ENCODE assay signal across 11 cellular contexts in genomic region chr10:79079490-79080355, GRCh38. TPM values are rescaled to one million over a fixed set of nuclear protein-coding genes. Genes with fewer than 3 reads are reported as not detected.
DNase-seq lines count a peak whose midpoint lies in the region; ATAC-seq and TF ChIP-seq lines count a peak whose summit lies in the region.
"Had no signal": no experiment of that assay in that cellular context is flagged by ENCODE, and none has a peak within 500 bp of the region (broad histone marks: within the 10 kb centered on the region; RNA-seq: fewer than 3 reads in every experiment).

No MANE protein-coding gene starts in this region.

- H3K36me3 ChIP-seq in esophagus muscularis mucosa = no peaks in the 10 kb centered on the region

- POLR2A ChIA-PET in HEK293T (lab: Yijun Ruan, JAX) = no interaction called here

- H3K27ac Mint-ChIP-seq in nephron progenitor cell = peak overlapping the region; percentile 59
- H3K27ac Mint-ChIP-seq: CD8-positive, alpha-beta T cell had no signal

- WGBS in esophagus muscularis mucosa = 46% methylated on average over 10 of the region's 15 CpGs

- no peak for TF ChIP-seq CTCF in AG10803 (conservative IDR thresholded peaks at IDR 0.05; ENCODE audit: low read length)
- TF ChIP-seq CTCF in esophagus muscularis mucosa (IDR thresholded peaks at IDR 0.05) = no peak
- TF ChIP-seq CTCF in nephron progenitor cell (IDR thresholded peaks at IDR 0.05) = no peak

- H3K27me3 ChIP-seq in esophagus muscularis mucosa = no peaks in the 10 kb centered on the region

- H3K4me1 Mint-ChIP-seq in nephron progenitor cell = peaks cover 89% of the 10 kb centered on the region

- DNase-seq in AG10803 (ENCODE audit: low read depth) = peak; percentile 63
- peak; percentile 48 for DNase-seq in MV-4-11 (lab: John Stamatoyannopoulos, UW)
- DNase-seq in esophagus muscularis mucosa (ENCODE audit: extremely low spot score) = no peak
- DNase-seq in nephron progenitor cell = no peak
- DNase-seq in NCI-H748 treated with DMSO at 0.1 percent for 48 hours (lab: John Stamatoyannopoulos, UW) = no peak
- no peak for DNase-seq in ureter (ENCODE audit: low spot score)
- no peak for DNase-seq in HEK293T (ENCODE audit: extremely low spot score)
- DNase-seq: CD8-positive, alpha-beta T cell; NCI-H187 treated with DMSO at 0.1 percent for 48 hours; stimulated activated naive CD4-positive, alpha-beta T cell treated with Interleukin-2 at 50 U/mL for 16 hours had no signal

- ATAC-seq in HG03460 (IDR thresholded peaks at IDR 0.05; ENCODE audit: unreplicated experiment) = no peak
- ATAC-seq: CD8-positive, alpha-beta T cell had no signal

- peaks cover 99 to 100% (median 100%) of the 10 kb centered on the region in 4 donors for H3K4me1 ChIP-seq in esophagus muscularis mucosa

- no peaks in the 10 kb centered on the region for H3K9me3 Mint-ChIP-seq in nephron progenitor cell
- H3K9me3 Mint-ChIP-seq: CD8-positive, alpha-beta T cell had no signal

- H3K27me3 Mint-ChIP-seq in nephron progenitor cell (ENCODE audit: low read depth, poor library complexity) = no peaks in the 10 kb centered on the region

- H3K27ac ChIP-seq in esophagus muscularis mucosa (replicated peaks in 1 of 4) = peak overlapping the region; percentile 73 to 81 (median 78)

- CTCF ChIA-PET in HEK293T (lab: Yijun Ruan, JAX) = interaction anchor here (0.6 kb wide), 3 partner anchors 11 to 153 kb away, joined by 3 read pairs; no protein-coding TSS in a partner anchor

- no peaks in the 10 kb centered on the region for H3K9me3 ChIP-seq in esophagus muscularis mucosa

- no peak for TF ChIP-seq EP300 in esophagus muscularis mucosa (IDR thresholded peaks at IDR 0.05)

- H3K4me3 ChIP-seq in AG10803 (ENCODE audit: low read length) = no peak overlapping the region
- peak overlapping the region in 3 of 4 donors; percentile 0 to 29 (median 7) for H3K4me3 ChIP-seq in esophagus muscularis mucosa

- intact Hi-C loops in esophagus muscularis mucosa (cut with DNase I) = no loop called here

- peak overlapping the region; percentile 58 for H3K4me3 Mint-ChIP-seq in nephron progenitor cell
- H3K4me3 Mint-ChIP-seq: CD8-positive, alpha-beta T cell had no signal

- TF ChIP-seq POLR2A in esophagus muscularis mucosa (IDR thresholded peaks at IDR 0.05; ENCODE audit: low read depth) = no peak

- no peaks in the 10 kb centered on the region for H3K36me3 Mint-ChIP-seq in nephron progenitor cell (ENCODE audit: low read depth)
- H3K36me3 Mint-ChIP-seq: CD8-positive, alpha-beta T cell had no signal

TF ChIP-seq in HEK293T, 16 proteins besides CTCF, POLR2A, EP300 and RAD21:
- TF ChIP-seq LEF1 (IDR thresholded peaks at IDR 0.05; ENCODE audit: borderline replicate concordance) (no peak), FOXM1 (IDR thresholded peaks at IDR 0.05; ENCODE audit: borderline replicate concordance) (no peak), BHLHE40 (IDR thresholded peaks at IDR 0.05; ENCODE audit: borderline replicate concordance) (no peak), ELF4 (IDR thresholded peaks at IDR 0.05) (no peak), CTBP1 (IDR thresholded peaks at IDR 0.05; ENCODE audit: borderline replicate concordance) (no peak), FOXA1 (IDR thresholded peaks at IDR 0.05) (no peak), TARDBP (IDR thresholded peaks at IDR 0.05) (no peak), SUZ12 (IDR thresholded peaks at IDR 0.05) (no peak), HDGF (IDR thresholded peaks at IDR 0.05; ENCODE audit: borderline replicate concordance) (no peak), L3MBTL2 (conservative IDR thresholded peaks at IDR 0.05) (no peak), ARNT (IDR thresholded peaks at IDR 0.05) (no peak), FOXK2 (IDR thresholded peaks at IDR 0.05) (no peak), NFRKB (IDR thresholded peaks at IDR 0.05) (no peak)
- TF ChIP-seq, protein P1, sequence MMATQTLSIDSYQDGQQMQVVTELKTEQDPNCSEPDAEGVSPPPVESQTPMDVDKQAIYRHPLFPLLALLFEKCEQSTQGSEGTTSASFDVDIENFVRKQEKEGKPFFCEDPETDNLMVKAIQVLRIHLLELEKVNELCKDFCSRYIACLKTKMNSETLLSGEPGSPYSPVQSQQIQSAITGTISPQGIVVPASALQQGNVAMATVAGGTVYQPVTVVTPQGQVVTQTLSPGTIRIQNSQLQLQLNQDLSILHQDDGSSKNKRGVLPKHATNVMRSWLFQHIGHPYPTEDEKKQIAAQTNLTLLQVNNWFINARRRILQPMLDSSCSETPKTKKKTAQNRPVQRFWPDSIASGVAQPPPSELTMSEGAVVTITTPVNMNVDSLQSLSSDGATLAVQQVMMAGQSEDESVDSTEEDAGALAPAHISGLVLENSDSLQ (IDR thresholded peaks at IDR 0.05) = no peak

RNA-seq across cellular contexts. Expression of gene ZMIZ1, which starts 11.0 kb away (rescaled TPM):
- total RNA-seq in esophagus muscularis mucosa (10 to 100 TPM; 48.7 to 87.2 (median 66.0) TPM), ureter (107 TPM)

Comparison
In these comparisons a context has a peak if more than half of its experiments do, and no peak if none do; other contexts are left out.
1. DNase-seq: peak in AG10803 (single experiment) and MV-4-11 (single experiment); none in esophagus muscularis mucosa (single experiment), nephron progenitor cell (single experiment), NCI-H748 treated with DMSO at 0.1 percent for 48 hours (single experiment), ureter (single experiment) and HEK293T (single experiment).